Comparison of ENCODE assay signal across 8 cellular contexts in the genomic region with DNA sequence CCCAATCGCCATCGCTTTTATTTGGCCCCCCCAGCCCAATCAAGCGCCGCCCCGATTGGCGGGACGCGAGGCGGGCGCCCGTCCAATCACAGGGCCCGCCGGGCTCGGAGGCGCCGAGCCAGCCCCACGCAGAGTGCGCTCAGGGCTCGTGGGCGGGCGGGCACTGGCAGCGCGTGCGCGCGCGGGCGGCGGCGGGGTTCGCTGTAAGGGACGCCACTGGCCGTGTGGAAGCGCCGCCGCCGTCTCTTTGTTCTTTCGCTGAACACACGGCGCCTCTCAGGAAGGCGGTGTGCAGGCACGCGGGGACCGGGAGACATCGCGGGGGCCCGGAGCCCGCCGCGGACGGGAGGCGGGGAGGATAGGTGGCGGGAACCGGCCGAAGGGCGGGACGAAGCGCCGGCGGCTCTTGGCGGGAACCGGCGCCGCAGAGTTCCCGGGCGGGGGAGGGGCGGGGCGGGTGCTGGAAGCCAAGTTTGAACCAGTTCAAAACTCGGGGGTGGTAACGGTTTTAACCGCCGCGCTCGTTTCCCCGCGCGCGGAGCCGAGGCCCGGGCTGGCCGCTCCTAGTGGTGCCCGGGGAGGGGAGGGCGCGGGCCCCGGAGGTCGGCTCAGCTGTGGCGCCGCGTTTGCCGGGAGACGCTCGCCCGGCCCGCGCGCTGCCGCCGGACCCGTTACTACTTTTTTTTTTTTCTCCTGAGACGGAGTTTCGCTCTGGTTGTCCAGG. TPM values are rescaled to one million over a fixed set of nuclear protein-coding genes. Genes with fewer than 3 reads are reported as not detected.
DNase-seq lines count a peak whose midpoint lies in the region; ATAC-seq, FAIRE-seq and TF ChIP-seq lines count a peak whose summit lies in the region.

No MANE protein-coding gene starts in this region.

- H3K36me3 ChIP-seq in heart right ventricle (no peaks in the 10 kb centered on the region), upper lobe of right lung (no peaks in the 10 kb centered on the region)

- H3K4me3 ChIP-seq in heart right ventricle (peak overlapping the region; percentile 50 to 97 (median 94)), upper lobe of right lung (peak overlapping the region; percentile 74)

- 0 to 1% (median 0%) methylated on average over 70 to 101 of the region's 101 CpGs for WGBS in adipose tissue, 3 donors
- WGBS in heart right ventricle, 2 donors = 0 to 1% methylated on average over 92 to 101 of the region's 101 CpGs

- H3K27me3 ChIP-seq in heart right ventricle = no peaks in the 10 kb centered on the region
- H3K27me3 ChIP-seq in upper lobe of right lung = no peaks in the 10 kb centered on the region

- ATAC-seq in HG02759 (IDR thresholded peaks at IDR 0.05; ENCODE audit: unreplicated experiment) (peak; percentile 87), heart right ventricle (peak; percentile 99 to 100 (median 100)), upper lobe of right lung (peak; percentile 99)

- peak overlapping the region; percentile 97 for H3K27ac ChIP-seq in adipose tissue (ENCODE audit: low read depth, low read length)
- peak overlapping the region; percentile 73 to 96 (median 93) for H3K27ac ChIP-seq in heart right ventricle
- peak overlapping the region; percentile 87 for H3K27ac ChIP-seq in upper lobe of right lung

- DNase-seq in GM12892 (ENCODE audit: insufficient read length) (peak; percentile 91), NCI-H128 (lab: John Stamatoyannopoulos, UW; ENCODE audit: unreplicated experiment) (peak; percentile 82), SW480 (ENCODE audit: low spot score) (peak; percentile 87), heart right ventricle (peak; percentile 93 to 94), posterior vena cava (ENCODE audit: low spot score) (peak; percentile 98), upper lobe of right lung (peak; percentile 96)

- peak; percentile 85 for FAIRE-seq in GM12892 (lab: Jason Lieb, UNC)

- TF ChIP-seq POLR2A in GM12892 (IDR thresholded peaks at IDR 0.05; ENCODE audit: low read depth, low read length) = peak; percentile 82

- peaks cover 0 to 19% (median 8%) of the 10 kb centered on the region in 9 donors for H3K4me1 ChIP-seq in heart right ventricle
- peaks cover 3% of the 10 kb centered on the region for H3K4me1 ChIP-seq in upper lobe of right lung

- H3K9me3 ChIP-seq in heart right ventricle = no peaks in the 10 kb centered on the region
- H3K9me3 ChIP-seq in upper lobe of right lung = no peaks in the 10 kb centered on the region

- TF ChIP-seq CTCF in heart right ventricle (IDR thresholded peaks at IDR 0.05) (peak in 1 of 9 donors; percentile 20), upper lobe of right lung (IDR thresholded peaks at IDR 0.05) (no peak)

- intact Hi-C loops in heart right ventricle (cut with DNase I) = loop anchor here in 8 of 10 donors (1.0 to 10.0 kb wide), 9 partner anchors 56 to 208 kb away; a partner anchor contains a TSS
- intact Hi-C loops in posterior vena cava (cut with DNase I) = loop anchor here in 1 of 2 donors (10.0 kb wide), 1 partner anchor 60 kb away; no protein-coding TSS in a partner anchor
- intact Hi-C loops in upper lobe of right lung (cut with DNase I) = no loop called here

RNA-seq across cellular contexts. Expression of a gene that starts 0.4 kb away (rescaled TPM):
- 49.0 TPM for polyA plus RNA-seq in GM12892 (2012; ENCODE audit: missing spikeins)
- 1 to 10 TPM; 1.8 to 2.9 (median 2.0) TPM for polyA plus RNA-seq in adipose tissue
- 1 to 10 TPM in 7 of 10 donors, under 1 TPM in 3; 0.53 to 4.6 (median 1.3) TPM for total RNA-seq in heart right ventricle
- 1 to 10 TPM; 1.3 to 2.0 TPM for polyA plus RNA-seq in heart right ventricle
- total RNA-seq in posterior vena cava = 1 to 10 TPM; 1.7 to 1.9 TPM
- total RNA-seq in upper lobe of right lung = 3.7 TPM

Comparison
In these comparisons a context has a peak if more than half of its experiments do, and no peak if none do; other contexts are left out.
1. Peak in every context shown above with its lines: DNase-seq, ATAC-seq, H3K4me3 ChIP-seq and H3K27ac ChIP-seq.